ENCODE assay signal across 1 cellular context in the genomic region with DNA sequence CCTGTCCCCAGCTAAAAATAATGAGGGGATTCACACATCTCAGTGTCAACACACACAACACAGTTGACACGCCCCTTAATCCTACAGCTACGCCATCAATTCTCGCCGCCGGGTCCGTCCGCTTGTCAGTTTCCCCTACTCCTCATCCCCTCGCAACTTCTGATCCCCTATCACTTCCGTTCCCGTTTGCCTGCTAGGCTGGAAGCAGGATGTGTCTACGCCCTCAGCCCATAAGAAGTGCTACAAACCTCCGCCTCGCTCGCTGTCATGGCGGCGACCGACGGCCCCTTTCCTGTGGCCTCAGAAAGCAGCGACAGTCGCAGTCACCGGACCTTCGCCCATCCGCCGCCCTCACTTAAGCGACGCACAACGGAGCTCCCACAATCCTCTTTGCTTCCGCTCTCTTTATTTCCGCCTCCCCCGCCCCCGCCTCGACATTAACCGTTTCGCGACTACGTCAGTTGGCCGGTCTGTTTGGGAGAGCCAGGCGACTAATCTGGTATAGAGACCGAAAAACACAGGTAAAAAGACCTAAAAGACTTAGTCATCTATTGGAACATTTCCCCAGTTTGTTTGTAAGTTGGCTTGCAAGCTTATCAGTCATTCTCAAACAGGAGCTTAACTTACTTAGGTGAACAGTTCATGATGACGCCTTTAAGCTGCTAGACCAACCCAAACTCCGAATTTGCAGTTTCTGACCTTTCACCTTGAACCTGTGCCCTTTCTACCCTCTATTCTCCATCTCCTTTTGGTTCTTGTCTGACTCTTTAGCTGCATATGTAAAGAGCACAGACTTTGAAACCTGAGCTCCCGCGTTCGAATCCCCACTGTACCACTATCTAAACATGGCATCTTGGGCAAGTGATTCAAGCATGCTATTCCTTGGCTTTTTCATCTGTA.
A peak's percentile ranks its signal among the peaks of the same experiment; 100 is the strongest.
TF ChIP-seq lines count a peak whose summit lies in the region.

Gene SLC25A53 (minus strand): TSS at position 380 of the 900 bp plus-strand sequence. CDS start 51,752 bp downstream, outside the sequence.

TF ChIP-seq in HepG2, 621 proteins besides CTCF, POLR2A, EP300 and RAD21 (continued from another document and continues in another):
- TF ChIP-seq, protein P1, sequence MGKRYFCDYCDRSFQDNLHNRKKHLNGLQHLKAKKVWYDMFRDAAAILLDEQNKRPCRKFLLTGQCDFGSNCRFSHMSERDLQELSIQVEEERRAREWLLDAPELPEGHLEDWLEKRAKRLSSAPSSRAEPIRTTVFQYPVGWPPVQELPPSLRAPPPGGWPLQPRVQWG (CRISPR knock-in tag; IDR thresholded peaks at IDR 0.05; ENCODE audit: borderline replicate concordance, low read depth): no peak
- TF ChIP-seq FOXJ3 (CRISPR knock-in tag; IDR thresholded peaks at IDR 0.05; ENCODE audit: borderline replicate concordance) (no peak), SCMH1 (CRISPR knock-in tag; IDR thresholded peaks at IDR 0.05; ENCODE audit: borderline replicate concordance) (no peak), MLLT10 (CRISPR knock-in tag; IDR thresholded peaks at IDR 0.05) (no peak), ZNF280B (CRISPR knock-in tag; IDR thresholded peaks at IDR 0.05; ENCODE audit: borderline replicate concordance) (no peak), ZNF44 (CRISPR knock-in tag; IDR thresholded peaks at IDR 0.05) (no peak), ZKSCAN5 (CRISPR knock-in tag; IDR thresholded peaks at IDR 0.05) (no peak), ZNF674 (CRISPR knock-in tag; IDR thresholded peaks at IDR 0.05; ENCODE audit: low read depth) (no peak), ZNF3 (CRISPR knock-in tag; IDR thresholded peaks at IDR 0.05) (no peak), ZNF280D (CRISPR knock-in tag; IDR thresholded peaks at IDR 0.05) (no peak), GATAD1 (CRISPR knock-in tag; IDR thresholded peaks at IDR 0.05) (peak; percentile 97), ZFP36L1 (CRISPR knock-in tag; IDR thresholded peaks at IDR 0.05) (no peak), ZNF589 (CRISPR knock-in tag; conservative IDR thresholded peaks at IDR 0.05) (no peak), ZNF354B (CRISPR knock-in tag; IDR thresholded peaks at IDR 0.05) (no peak), ERF (CRISPR knock-in tag; IDR thresholded peaks at IDR 0.05) (no peak), SOX13 (IDR thresholded peaks at IDR 0.05) (no peak), SOX13 (CRISPR knock-in tag; conservative IDR thresholded peaks at IDR 0.05 in 1 of 2, IDR thresholded peaks at IDR 0.05 in 1 of 2) (no peak), HIC2 (CRISPR knock-in tag; IDR thresholded peaks at IDR 0.05; ENCODE audit: low read depth) (no peak), SKI (IDR thresholded peaks at IDR 0.05; ENCODE audit: partially characterized antibody) (peak; percentile 19), FOXP1 (IDR thresholded peaks at IDR 0.05) (no peak; the same call in 1 of the 2 replicates), FOXP1 (CRISPR knock-in tag; IDR thresholded peaks at IDR 0.05) (no peak), GFI1 (CRISPR knock-in tag; IDR thresholded peaks at IDR 0.05; ENCODE audit: borderline replicate concordance) (no peak), NCOA1 (CRISPR knock-in tag; IDR thresholded peaks at IDR 0.05) (no peak), ARNTL (CRISPR knock-in tag; IDR thresholded peaks at IDR 0.05) (no peak), TBL1XR1 (IDR thresholded peaks at IDR 0.05; ENCODE audit: borderline replicate concordance, low read length, partially characterized antibody) (peak; percentile 24), ZNF616 (CRISPR knock-in tag; IDR thresholded peaks at IDR 0.05; ENCODE audit: low read depth) (no peak), ZSCAN20 (CRISPR knock-in tag; IDR thresholded peaks at IDR 0.05; ENCODE audit: borderline replicate concordance) (no peak), PLSCR1 (CRISPR knock-in tag; IDR thresholded peaks at IDR 0.05; ENCODE audit: borderline replicate concordance) (no peak), ZNF703 (CRISPR knock-in tag; IDR thresholded peaks at IDR 0.05; ENCODE audit: borderline replicate concordance) (no peak), KDM5B (CRISPR knock-in tag; IDR thresholded peaks at IDR 0.05; ENCODE audit: borderline replicate concordance) (no peak), FOXK1 (CRISPR knock-in tag; IDR thresholded peaks at IDR 0.05; ENCODE audit: borderline replicate concordance, low read depth) (peak; percentile 37; the same call in 1 of the 2 replicates)
- TF ChIP-seq, protein P2, sequence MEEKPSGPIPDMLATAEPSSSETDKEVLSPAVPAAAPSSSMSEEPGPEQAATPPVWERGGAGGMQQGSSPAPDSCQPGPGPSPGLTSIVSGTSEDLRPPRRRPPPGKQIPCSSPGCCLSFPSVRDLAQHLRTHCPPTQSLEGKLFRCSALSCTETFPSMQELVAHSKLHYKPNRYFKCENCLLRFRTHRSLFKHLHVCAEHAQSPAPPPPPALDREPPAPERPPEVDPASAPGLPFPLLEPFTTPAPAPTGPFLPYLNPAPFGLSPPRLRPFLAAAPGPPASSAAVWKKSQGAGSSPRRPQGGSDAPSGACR (CRISPR knock-in tag; IDR thresholded peaks at IDR 0.05): 0 out of 2 replicates have a peak, but pooled peaks have one; percentile 40
- TF ChIP-seq, protein P3, sequence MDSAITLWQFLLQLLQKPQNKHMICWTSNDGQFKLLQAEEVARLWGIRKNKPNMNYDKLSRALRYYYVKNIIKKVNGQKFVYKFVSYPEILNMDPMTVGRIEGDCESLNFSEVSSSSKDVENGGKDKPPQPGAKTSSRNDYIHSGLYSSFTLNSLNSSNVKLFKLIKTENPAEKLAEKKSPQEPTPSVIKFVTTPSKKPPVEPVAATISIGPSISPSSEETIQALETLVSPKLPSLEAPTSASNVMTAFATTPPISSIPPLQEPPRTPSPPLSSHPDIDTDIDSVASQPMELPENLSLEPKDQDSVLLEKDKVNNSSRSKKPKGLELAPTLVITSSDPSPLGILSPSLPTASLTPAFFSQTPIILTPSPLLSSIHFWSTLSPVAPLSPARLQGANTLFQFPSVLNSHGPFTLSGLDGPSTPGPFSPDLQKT (CRISPR knock-in tag; IDR thresholded peaks at IDR 0.05; ENCODE audit: borderline replicate concordance): no peak
- TF ChIP-seq, protein P4, sequence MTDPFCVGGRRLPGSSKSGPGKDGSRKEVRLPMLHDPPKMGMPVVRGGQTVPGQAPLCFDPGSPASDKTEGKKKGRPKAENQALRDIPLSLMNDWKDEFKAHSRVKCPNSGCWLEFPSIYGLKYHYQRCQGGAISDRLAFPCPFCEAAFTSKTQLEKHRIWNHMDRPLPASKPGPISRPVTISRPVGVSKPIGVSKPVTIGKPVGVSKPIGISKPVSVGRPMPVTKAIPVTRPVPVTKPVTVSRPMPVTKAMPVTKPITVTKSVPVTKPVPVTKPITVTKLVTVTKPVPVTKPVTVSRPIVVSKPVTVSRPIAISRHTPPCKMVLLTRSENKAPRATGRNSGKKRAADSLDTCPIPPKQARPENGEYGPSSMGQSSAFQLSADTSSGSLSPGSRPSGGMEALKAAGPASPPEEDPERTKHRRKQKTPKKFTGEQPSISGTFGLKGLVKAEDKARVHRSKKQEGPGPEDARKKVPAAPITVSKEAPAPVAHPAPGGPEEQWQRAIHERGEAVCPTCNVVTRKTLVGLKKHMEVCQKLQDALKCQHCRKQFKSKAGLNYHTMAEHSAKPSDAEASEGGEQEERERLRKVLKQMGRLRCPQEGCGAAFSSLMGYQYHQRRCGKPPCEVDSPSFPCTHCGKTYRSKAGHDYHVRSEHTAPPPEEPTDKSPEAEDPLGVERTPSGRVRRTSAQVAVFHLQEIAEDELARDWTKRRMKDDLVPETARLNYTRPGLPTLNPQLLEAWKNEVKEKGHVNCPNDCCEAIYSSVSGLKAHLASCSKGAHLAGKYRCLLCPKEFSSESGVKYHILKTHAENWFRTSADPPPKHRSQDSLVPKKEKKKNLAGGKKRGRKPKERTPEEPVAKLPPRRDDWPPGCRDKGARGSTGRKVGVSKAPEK (CRISPR knock-in tag; IDR thresholded peaks at IDR 0.05; ENCODE audit: borderline replicate concordance): no peak
- TF ChIP-seq, protein P5, sequence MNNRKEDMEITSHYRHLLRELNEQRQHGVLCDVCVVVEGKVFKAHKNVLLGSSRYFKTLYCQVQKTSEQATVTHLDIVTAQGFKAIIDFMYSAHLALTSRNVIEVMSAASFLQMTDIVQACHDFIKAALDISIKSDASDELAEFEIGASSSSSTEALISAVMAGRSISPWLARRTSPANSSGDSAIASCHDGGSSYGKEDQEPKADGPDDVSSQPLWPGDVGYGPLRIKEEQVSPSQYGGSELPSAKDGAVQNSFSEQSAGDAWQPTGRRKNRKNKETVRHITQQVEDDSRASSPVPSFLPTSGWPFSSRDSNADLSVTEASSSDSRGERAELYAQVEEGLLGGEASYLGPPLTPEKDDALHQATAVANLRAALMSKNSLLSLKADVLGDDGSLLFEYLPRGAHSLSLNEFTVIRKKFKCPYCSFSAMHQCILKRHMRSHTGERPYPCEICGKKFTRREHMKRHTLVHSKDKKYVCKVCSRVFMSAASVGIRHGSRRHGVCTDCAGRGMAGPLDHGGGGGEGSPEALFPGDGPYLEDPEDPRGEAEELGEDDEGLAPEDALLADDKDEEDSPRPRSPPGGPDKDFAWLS (CRISPR knock-in tag; IDR thresholded peaks at IDR 0.05; ENCODE audit: borderline replicate concordance): no peak
